15 cellular contexts compared by ENCODE assay signal in the genomic region with DNA sequence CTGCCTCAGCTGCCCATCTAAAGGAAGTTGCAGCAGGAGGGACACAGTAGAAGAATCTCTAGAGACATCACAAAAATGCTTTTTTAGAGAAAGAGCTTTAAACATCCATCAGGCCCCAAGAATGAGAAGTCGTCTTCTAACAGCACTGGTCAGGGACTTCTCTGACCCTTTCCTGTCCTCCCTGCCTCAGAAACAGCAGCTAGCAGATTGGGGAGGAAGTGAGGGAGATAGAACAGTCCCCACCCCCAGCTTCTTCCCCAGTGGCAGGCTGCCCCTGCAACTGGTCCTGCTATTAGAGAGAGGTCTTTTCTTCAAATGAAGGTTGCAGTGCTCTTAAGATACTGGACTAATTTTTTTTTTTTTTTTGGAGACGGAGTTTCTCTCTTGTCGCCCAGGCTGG. TPM values are rescaled to one million over a fixed set of nuclear protein-coding genes. Genes with fewer than 3 reads are reported as not detected.
DNase-seq lines count a peak whose midpoint lies in the region; FAIRE-seq and TF ChIP-seq lines count a peak whose summit lies in the region.
"Had no signal": no experiment of that assay in that cellular context is flagged by ENCODE, and none has a peak within 500 bp of the region (broad histone marks: within the 10 kb centered on the region; RNA-seq: fewer than 3 reads in every experiment).

No MANE protein-coding gene starts in this region.

- DNase-seq in GM12891 (ENCODE audit: insufficient read length, low spot score) (no peak), pons (ENCODE audit: low spot score) (peak; percentile 64), mucosa of gallbladder (ENCODE audit: low spot score) (no peak), glutamatergic neuron (no peak), NCI-H1694 (lab: John Stamatoyannopoulos, UW) (no peak)
- DNase-seq: activated gamma-delta T cell; DND-41; effector CD8-positive, alpha-beta T cell; H9; NCI-H2029 treated with DMSO at 0.1 percent for 48 hours; NCI-H526 had no signal

- CTCF ChIA-PET in HEK293 (lab: Yijun Ruan, JAX): interaction anchor here (0.5 to 0.7 kb wide), 2 partner anchors 11 to 399 kb away, joined by 3 to 6 read pairs; no protein-coding TSS in a partner anchor

- H3K27me3 Mint-ChIP-seq in glutamatergic neuron (ENCODE audit: unreplicated experiment): no peaks in the 10 kb centered on the region
- H3K27me3 Mint-ChIP-seq: brain had no signal

- peaks cover 6% of the 10 kb centered on the region for H3K4me1 Mint-ChIP-seq in glutamatergic neuron (ENCODE audit: low read depth, unreplicated experiment)

- H3K36me3 Mint-ChIP-seq in glutamatergic neuron (ENCODE audit: unreplicated experiment): no peaks in the 10 kb centered on the region
- H3K36me3 Mint-ChIP-seq: brain had no signal

- TF ChIP-seq POLR2A in GM12891 (IDR thresholded peaks at IDR 0.05; ENCODE audit: low read depth, low read length): no peak

- POLR2A ChIA-PET in HEK293 (lab: Yijun Ruan, JAX): interaction anchor here (0.8 kb wide), 1 partner anchor 132 kb away, joined by 3 read pairs; no protein-coding TSS in a partner anchor

- TF ChIP-seq CTCF in HEK293 (tag by site-specific recombination; IDR thresholded peaks at IDR 0.05) (no peak), glutamatergic neuron (IDR thresholded peaks at IDR 0.05; ENCODE audit: partially characterized antibody, unreplicated experiment) (no peak)

- H3K9me3 ChIP-seq in HEK293 (ENCODE audit: control insufficient read depth, insufficient read depth, low read depth, low read length): no peaks in the 10 kb centered on the region

- no peaks in the 10 kb centered on the region for H3K9me3 Mint-ChIP-seq in glutamatergic neuron (ENCODE audit: unreplicated experiment)
- H3K9me3 Mint-ChIP-seq: brain, H9 had no signal

- H3K27ac Mint-ChIP-seq in glutamatergic neuron (ENCODE audit: unreplicated experiment): no peak overlapping the region
- H3K27ac Mint-ChIP-seq: H9 had no signal

- no peak overlapping the region for H3K4me3 Mint-ChIP-seq in glutamatergic neuron (ENCODE audit: unreplicated experiment)
- H3K4me3 Mint-ChIP-seq: brain, H9 had no signal

- no peak overlapping the region for H3K4me3 ChIP-seq in HEK293 (ENCODE audit: low read depth, low read length)

- peaks cover 14% of the 10 kb centered on the region for H3K4me1 ChIP-seq in HEK293 (ENCODE audit: control insufficient read depth, insufficient read depth, low read length)

- no peaks in the 10 kb centered on the region; a peak in 1 of 3 replicates for H3K36me3 ChIP-seq in HEK293 (ENCODE audit: control insufficient read depth in 2 of 2, insufficient read depth in 1 of 2, low read length in 2 of 2)

- no peak for FAIRE-seq in GM12891 (lab: Jason Lieb, UNC)

- H3K27ac ChIP-seq in HEK293 (ENCODE audit: extremely low read depth, low read depth, low read length) (no peak overlapping the region), cingulate gyrus (ENCODE audit: low read depth, low read length) (peak overlapping the region; percentile 67)
- H3K27ac ChIP-seq: C4-2B had no signal

TF ChIP-seq in GM12891, 5 proteins besides CTCF, POLR2A, EP300 and RAD21:
- TF ChIP-seq POLR2AphosphoS5 (IDR thresholded peaks at IDR 0.05; ENCODE audit: low read depth, low read length): no peak
- peak; percentile 69 for TF ChIP-seq SPI1 (IDR thresholded peaks at IDR 0.05; ENCODE audit: low read depth, low read length)

TF ChIP-seq in HEK293, 187 proteins besides CTCF, POLR2A, EP300 and RAD21:
- TF ChIP-seq ZNF341 (tag by site-specific recombination; IDR thresholded peaks at IDR 0.05; ENCODE audit: low read depth) (peak; percentile 20; the same call in 1 of the 2 replicates), KLF10 (tag by site-specific recombination; IDR thresholded peaks at IDR 0.05) (no peak)
TF ChIP-seq in HEK293: peak in this region for 1.

RNA-seq across cellular contexts. Expression of gene PDE8A, which starts 55.1 kb away (rescaled TPM):
- 14.2 TPM for polyA plus RNA-seq in GM12891 (2012; ENCODE audit: low read depth, missing spikeins)
- total RNA-seq in mucosa of gallbladder (80.0 TPM), glutamatergic neuron (ENCODE audit: unreplicated experiment) (5.7 TPM)

Comparison
In these comparisons a context has a peak if more than half of its experiments do, and no peak if none do; other contexts are left out.
1. RNA of gene PDE8A, which starts 55.1 kb away (total RNA-seq): 80.0 TPM in mucosa of gallbladder (single experiment); 5.7 TPM in glutamatergic neuron (single experiment); every median in the first group is over 10 times any median in the second.